ENCODE assay signal across 20 cellular contexts in the genomic region with DNA sequence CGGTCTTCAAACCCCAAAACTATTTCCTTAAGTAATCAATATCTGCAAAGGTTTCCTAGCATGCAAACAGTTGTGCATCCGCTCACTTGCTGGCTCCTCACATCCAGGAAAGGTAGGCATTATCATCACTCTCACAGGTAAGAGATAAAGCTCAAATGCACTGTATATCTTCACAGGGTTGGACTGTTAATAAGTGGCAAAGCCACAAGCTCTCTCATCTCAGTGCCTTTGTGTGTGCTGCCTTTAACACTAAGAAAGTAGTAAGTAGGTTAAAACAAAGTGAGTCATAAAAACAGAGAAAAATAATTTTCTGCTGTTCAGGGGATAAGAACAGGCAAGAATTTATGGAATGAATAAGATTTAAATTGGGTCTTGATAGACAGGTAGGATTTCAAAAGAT. TPM values are rescaled to one million over a fixed set of nuclear protein-coding genes. Genes with fewer than 3 reads are reported as not detected.
A peak's percentile ranks its signal among the peaks of the same experiment; 100 is the strongest.
DNase-seq lines count a peak whose midpoint lies in the region; ATAC-seq lines count a peak whose summit lies in the region.
"Had no signal": no experiment of that assay in that cellular context is flagged by ENCODE, and none has a peak within 500 bp of the region (broad histone marks: within the 10 kb centered on the region; RNA-seq: fewer than 3 reads in every experiment).

No MANE protein-coding gene starts in this region.

- no peak overlapping the region for H3K4me3 Mint-ChIP-seq in activated T-helper 17 cell treated with anti-CD3 and anti-CD28 coated beads, Interleukin-2, amount 50 U/mL, for 72 hours
- no peak overlapping the region for H3K4me3 Mint-ChIP-seq in activated T-cell treated with anti-CD3 and anti-CD28 coated beads, Interleukin-2, amount 50 U/mL, for 24 hours
- H3K4me3 Mint-ChIP-seq: CD4-positive, CD25-positive, alpha-beta regulatory T cell; IgD-negative memory B cell had no signal

- H3K36me3 Mint-ChIP-seq in activated T-helper 17 cell treated with anti-CD3 and anti-CD28 coated beads, Interleukin-2, amount 50 U/mL, for 72 hours (ENCODE audit: low read depth) = peaks cover 38% of the 10 kb centered on the region
- peaks cover 43% of the 10 kb centered on the region for H3K36me3 Mint-ChIP-seq in activated T-cell treated with anti-CD3 and anti-CD28 coated beads, Interleukin-2, amount 50 U/mL, for 24 hours (ENCODE audit: low read depth)

- DNase-seq in islet precursor cell (no peak), GM19240 (ENCODE audit: insufficient read length, low spot score) (no peak)
- no peak for DNase-seq in activated T-cell treated with anti-CD3 and anti-CD28 coated beads, Interleukin-2, amount 50 U/mL, for 24 hours
- DNase-seq: Caco-2; CD4-positive, CD25-positive, alpha-beta regulatory T cell; DMS 273 treated with DMSO at 0.1 percent for 48 hours; DMS79 treated with DMSO at 0.1 percent for 48 hours; Karpas-422; NCI-H1048; NCI-H1436; NCI-H187 treated with DMSO at 0.1 percent for 48 hours; NCI-H2107; NK-92 treated with Interleukin-12 subunit alpha and Interleukin-12 subunit beta, amount 100 ng/mL, for 24 hours; SIG-M5; T-helper 2 cell had no signal

- no peak overlapping the region for H3K27ac Mint-ChIP-seq in activated T-helper 17 cell treated with anti-CD3 and anti-CD28 coated beads, Interleukin-2, amount 50 U/mL, for 72 hours
- no peak overlapping the region for H3K27ac Mint-ChIP-seq in activated T-cell treated with anti-CD3 and anti-CD28 coated beads, Interleukin-2, amount 50 U/mL, for 24 hours
- H3K27ac Mint-ChIP-seq: IgD-negative memory B cell had no signal

- no peaks in the 10 kb centered on the region for H3K27me3 Mint-ChIP-seq in activated T-helper 17 cell treated with anti-CD3 and anti-CD28 coated beads, Interleukin-2, amount 50 U/mL, for 72 hours
- no peaks in the 10 kb centered on the region for H3K27me3 Mint-ChIP-seq in activated T-cell treated with anti-CD3 and anti-CD28 coated beads, Interleukin-2, amount 50 U/mL, for 24 hours
- H3K27me3 Mint-ChIP-seq: CD4-positive, CD25-positive, alpha-beta regulatory T cell; IgD-negative memory B cell had no signal

- no peaks in the 10 kb centered on the region for H3K9me3 Mint-ChIP-seq in activated T-helper 17 cell treated with anti-CD3 and anti-CD28 coated beads, Interleukin-2, amount 50 U/mL, for 72 hours
- H3K9me3 Mint-ChIP-seq in activated T-cell treated with anti-CD3 and anti-CD28 coated beads, Interleukin-2, amount 50 U/mL, for 24 hours = no peaks in the 10 kb centered on the region
- H3K9me3 Mint-ChIP-seq: IgD-negative memory B cell had no signal

- H3K4me1 Mint-ChIP-seq in activated T-helper 17 cell treated with anti-CD3 and anti-CD28 coated beads, Interleukin-2, amount 50 U/mL, for 72 hours = peaks cover 20% of the 10 kb centered on the region
- peaks cover 18% of the 10 kb centered on the region for H3K4me1 Mint-ChIP-seq in activated T-cell treated with anti-CD3 and anti-CD28 coated beads, Interleukin-2, amount 50 U/mL, for 24 hours (ENCODE audit: low read depth)

- ATAC-seq in HG02610 (IDR thresholded peaks at IDR 0.05; ENCODE audit: unreplicated experiment) = peak; percentile 30
- peak; percentile 53 for ATAC-seq in HG03354 (IDR thresholded peaks at IDR 0.05; ENCODE audit: poor library complexity, severe bottlenecking, unreplicated experiment)
- peak; percentile 52 for ATAC-seq in activated T-helper 17 cell treated with anti-CD3 and anti-CD28 coated beads, Interleukin-2, amount 50 U/mL, for 72 hours (replicated peaks)
- no peak for ATAC-seq in HG02798 (IDR thresholded peaks at IDR 0.05; ENCODE audit: poor library complexity, unreplicated experiment)

RNA-seq across cellular contexts. Expression of a gene that starts 21.3 kb away (rescaled TPM):
- 10 to 100 TPM; 19.1 to 23.6 TPM for total RNA-seq in activated T-helper 17 cell treated with anti-CD3 and anti-CD28 coated beads, Interleukin-2, amount 50 U/mL, for 72 hours
